ENCODE assay signal across 19 cellular contexts in the genomic region with DNA sequence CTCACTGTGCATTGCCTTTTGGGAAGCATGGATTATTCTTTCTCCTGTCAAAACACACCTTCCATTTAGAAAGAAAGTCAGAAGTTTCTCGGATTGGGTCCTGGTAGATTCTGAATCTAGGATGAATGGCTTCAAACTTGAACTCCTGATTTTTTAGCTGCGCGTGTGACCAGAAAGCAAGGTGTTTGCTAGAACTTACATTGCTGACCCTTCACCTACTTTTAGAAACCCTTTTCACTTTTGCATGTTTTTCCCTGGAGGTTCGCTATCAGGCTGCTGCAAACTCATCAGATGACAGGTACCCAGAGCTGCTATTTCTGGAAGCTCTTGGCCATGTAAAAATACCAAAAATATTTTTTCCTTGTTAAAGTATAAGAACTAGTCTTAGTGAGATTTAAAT.
DNase-seq lines count a peak whose midpoint lies in the region; ATAC-seq and TF ChIP-seq lines count a peak whose summit lies in the region.
"Had no signal": no experiment of that assay in that cellular context is flagged by ENCODE, and none has a peak within 500 bp of the region (broad histone marks: within the 10 kb centered on the region; RNA-seq: fewer than 3 reads in every experiment).

No MANE protein-coding gene starts in this region.

- TF ChIP-seq CTCF in cardiac muscle cell (IDR thresholded peaks at IDR 0.05; ENCODE audit: low read depth, low read length) (no peak), heart right ventricle (IDR thresholded peaks at IDR 0.05) (no peak), gastroesophageal sphincter (IDR thresholded peaks at IDR 0.05) (no peak), neural progenitor cell (IDR thresholded peaks at IDR 0.05) (no peak)

- no peaks in the 10 kb centered on the region for H3K36me3 Mint-ChIP-seq in neural progenitor cell
- H3K36me3 Mint-ChIP-seq in CD8-positive, alpha-beta memory T cell, result no peaks in the 10 kb centered on the region

- H3K36me3 ChIP-seq in cardiac muscle cell, result no peaks in the 10 kb centered on the region
- no peaks in the 10 kb centered on the region for H3K36me3 ChIP-seq in heart right ventricle
- H3K36me3 ChIP-seq in gastroesophageal sphincter, result no peaks in the 10 kb centered on the region
- H3K36me3 ChIP-seq in neural progenitor cell, result no peaks in the 10 kb centered on the region
- no peaks in the 10 kb centered on the region for H3K36me3 ChIP-seq in CD8-positive, alpha-beta memory T cell (ENCODE audit: insufficient read depth, low read length)

- no peak overlapping the region for H3K9ac ChIP-seq in neural progenitor cell

- H3K4me2 ChIP-seq in neural progenitor cell, result no peak overlapping the region
- H3K4me2 ChIP-seq: A549 had no signal

- no peaks in the 10 kb centered on the region for H4K20me1 ChIP-seq in neural progenitor cell (ENCODE audit: low read depth)

- H3K27me3 Mint-ChIP-seq in neural progenitor cell (ENCODE audit: insufficient read depth, low read depth), result peaks cover 2% of the 10 kb centered on the region
- peaks cover 0 to 3% of the 10 kb centered on the region in 2 donors for H3K27me3 Mint-ChIP-seq in CD8-positive, alpha-beta memory T cell
- H3K27me3 Mint-ChIP-seq: CD4-positive, alpha-beta T cell had no signal

- H3K27ac Mint-ChIP-seq in neural progenitor cell, result no peak overlapping the region
- no peak overlapping the region for H3K27ac Mint-ChIP-seq in CD8-positive, alpha-beta memory T cell
- H3K27ac Mint-ChIP-seq: CD4-positive, alpha-beta T cell; HFFc6 had no signal

- no peaks in the 10 kb centered on the region for H3F3A ChIP-seq in neural progenitor cell (ENCODE audit: low read depth)

- CTCF ChIA-PET in CD8-positive, alpha-beta memory T cell (lab: Charles Lee), result no interaction called here

- WGBS in heart right ventricle, 2 donors, result 60 to 83% methylated on average over 4 of the region's 4 CpGs
- WGBS in gastroesophageal sphincter (ENCODE audit: low coverage in 1 of 2), 2 donors, result 73% methylated on average over 3 to 4 of the region's 4 CpGs

- no peak for ATAC-seq in heart right ventricle
- ATAC-seq in gastroesophageal sphincter, result no peak
- ATAC-seq: A549, HCT116 had no signal

- H2AFZ ChIP-seq in neural progenitor cell (replicated peaks), result peak overlapping the region; percentile 6

- POLR2A ChIA-PET in CD8-positive, alpha-beta memory T cell (lab: Charles Lee), result no interaction called here

- H3K27me3 ChIP-seq in cardiac muscle cell (no peaks in the 10 kb centered on the region), heart right ventricle (no peaks in the 10 kb centered on the region), gastroesophageal sphincter (no peaks in the 10 kb centered on the region), neural progenitor cell (no peaks in the 10 kb centered on the region)
- H3K27me3 ChIP-seq in CD8-positive, alpha-beta memory T cell (ENCODE audit: insufficient read depth, low read length, poor library complexity, severe bottlenecking), result no peaks in the 10 kb centered on the region

- no peak for TF ChIP-seq POLR2A in gastroesophageal sphincter (IDR thresholded peaks at IDR 0.05)

- H3K4me3 ChIP-seq in cardiac muscle cell, result no peak overlapping the region
- H3K4me3 ChIP-seq in heart right ventricle, result no peak overlapping the region
- H3K4me3 ChIP-seq in gastroesophageal sphincter, result no peak overlapping the region
- no peak overlapping the region for H3K4me3 ChIP-seq in neural progenitor cell
- H3K4me3 ChIP-seq in CD8-positive, alpha-beta memory T cell (ENCODE audit: low read length), result no peak overlapping the region
- H3K4me3 ChIP-seq: A549 had no signal

- H3K9me3 Mint-ChIP-seq in neural progenitor cell, result peaks cover 3% of the 10 kb centered on the region
- H3K9me3 Mint-ChIP-seq in CD8-positive, alpha-beta memory T cell, result no peaks in the 10 kb centered on the region
- H3K9me3 Mint-ChIP-seq: HFFc6 had no signal

- no peaks in the 10 kb centered on the region for H3K9me3 ChIP-seq in cardiac muscle cell (ENCODE audit: low read depth)
- no peaks in the 10 kb centered on the region for H3K9me3 ChIP-seq in heart right ventricle
- H3K9me3 ChIP-seq in gastroesophageal sphincter, result no peaks in the 10 kb centered on the region
- no peaks in the 10 kb centered on the region for H3K9me3 ChIP-seq in neural progenitor cell (ENCODE audit: low read depth)
- H3K9me3 ChIP-seq in CD8-positive, alpha-beta memory T cell (ENCODE audit: low read length), result no peaks in the 10 kb centered on the region
- H3K9me3 ChIP-seq: A549 had no signal

- intact Hi-C loops in heart right ventricle (cut with DNase I), result no loop called here

- H3K4me1 ChIP-seq in cardiac muscle cell (ENCODE audit: low read depth), result peaks cover 34% of the 10 kb centered on the region
- peaks cover 0 to 9% (median 0%) of the 10 kb centered on the region in 9 donors for H3K4me1 ChIP-seq in heart right ventricle
- H3K4me1 ChIP-seq in gastroesophageal sphincter, result peaks cover 5 to 46% (median 13%) of the 10 kb centered on the region in 3 donors
- H3K4me1 ChIP-seq in neural progenitor cell, result peaks cover 5% of the 10 kb centered on the region
- no peaks in the 10 kb centered on the region for H3K4me1 ChIP-seq in CD8-positive, alpha-beta memory T cell (ENCODE audit: insufficient read depth, low read length)

- DNase-seq in cardiac muscle cell (ENCODE audit: low read depth in 1 of 2, low spot score in 1 of 2) (no peak), heart right ventricle (no peak), neural progenitor cell (ENCODE audit: low spot score) (no peak), MV-4-11 (lab: John Stamatoyannopoulos, UW) (no peak), mesenteric fat pad (ENCODE audit: low spot score) (no peak)
- no peak for DNase-seq in CD8-positive, alpha-beta memory T cell
- DNase-seq: AML-193; CD4-positive, alpha-beta T cell; DMS153; DMS79; GDM1; GOT3; H7; HFFc6 had no signal

- TF ChIP-seq EP300 in gastroesophageal sphincter (IDR thresholded peaks at IDR 0.05), result no peak

- H3K27ac ChIP-seq in cardiac muscle cell, result peak overlapping the region; percentile 28
- no peak overlapping the region for H3K27ac ChIP-seq in heart right ventricle
- H3K27ac ChIP-seq in gastroesophageal sphincter, result peak overlapping the region in 3 of 4 donors; percentile 55 to 65 (median 58)
- H3K27ac ChIP-seq in neural progenitor cell, result no peak overlapping the region
- no peak overlapping the region for H3K27ac ChIP-seq in CD8-positive, alpha-beta memory T cell (ENCODE audit: low read depth, low read length)
- H3K27ac ChIP-seq: 22Rv1, A549, C4-2B had no signal

- H3K4me1 Mint-ChIP-seq in neural progenitor cell, result no peaks in the 10 kb centered on the region
- H3K4me1 Mint-ChIP-seq in CD8-positive, alpha-beta memory T cell, result no peaks in the 10 kb centered on the region

- H3K4me3 Mint-ChIP-seq in neural progenitor cell, result no peak overlapping the region
- H3K4me3 Mint-ChIP-seq in CD8-positive, alpha-beta memory T cell, result no peak overlapping the region
- H3K4me3 Mint-ChIP-seq: CD4-positive, alpha-beta T cell; HFFc6 had no signal

- no peaks in the 10 kb centered on the region for H3K79me2 ChIP-seq in neural progenitor cell (ENCODE audit: low read depth)

Comparison
In these comparisons a context has a peak if more than half of its experiments do, and no peak if none do; other contexts are left out.
1. H3K27ac ChIP-seq: peak in cardiac muscle cell (single experiment) and gastroesophageal sphincter (3 of 4); none in heart right ventricle (0 of 10), neural progenitor cell (single experiment) and CD8-positive, alpha-beta memory T cell (single experiment).